ENCODE assay signal across 2 cellular contexts in the genomic region with DNA sequence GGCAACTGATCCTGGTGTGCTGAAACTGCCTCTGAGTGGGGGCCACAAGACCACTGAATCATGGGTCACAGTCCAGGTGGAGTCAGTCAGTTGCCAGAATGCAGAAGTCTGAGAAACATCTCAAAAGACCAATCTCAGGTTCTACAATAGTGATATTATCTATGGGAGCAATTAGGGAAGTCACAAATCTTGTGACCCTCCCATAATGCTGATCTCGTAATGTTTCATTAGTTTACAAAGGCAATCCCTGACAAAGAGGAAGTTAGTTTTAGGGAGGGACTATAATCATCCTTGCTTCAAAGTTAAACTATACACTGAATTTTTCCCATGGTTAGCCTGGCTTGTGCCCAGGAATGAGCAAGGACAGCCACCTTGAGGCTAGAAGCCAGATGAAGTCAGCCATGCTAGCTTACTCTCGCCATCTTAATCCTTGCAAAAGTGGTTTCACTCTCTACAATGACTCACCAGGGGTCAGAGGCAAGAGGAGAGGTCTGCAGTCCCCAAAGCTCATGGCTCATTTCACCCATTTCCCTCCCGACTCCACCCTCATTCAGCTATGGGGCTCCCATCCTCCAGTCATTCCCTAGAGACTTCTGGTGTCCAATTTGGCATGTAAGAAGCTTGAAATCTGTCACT.
TF ChIP-seq lines count a peak whose summit lies in the region.

No MANE protein-coding gene starts in this region.

TF ChIP-seq in liver, 16 proteins besides CTCF, POLR2A, EP300 and RAD21:
- TF ChIP-seq HNF4G (IDR thresholded peaks at IDR 0.05) = no peak
- no peak for TF ChIP-seq YY1 (IDR thresholded peaks at IDR 0.05)
- no peak for TF ChIP-seq RXRA (IDR thresholded peaks at IDR 0.05)
- TF ChIP-seq, protein P1, sequence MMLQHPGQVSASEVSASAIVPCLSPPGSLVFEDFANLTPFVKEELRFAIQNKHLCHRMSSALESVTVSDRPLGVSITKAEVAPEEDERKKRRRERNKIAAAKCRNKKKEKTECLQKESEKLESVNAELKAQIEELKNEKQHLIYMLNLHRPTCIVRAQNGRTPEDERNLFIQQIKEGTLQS (IDR thresholded peaks at IDR 0.05) = no peak
- no peak for TF ChIP-seq NR2F2 (IDR thresholded peaks at IDR 0.05)
- no peak for TF ChIP-seq GABPA (IDR thresholded peaks at IDR 0.05 in 1 of 2, conservative IDR thresholded peaks at IDR 0.05 in 1 of 2)
- TF ChIP-seq, protein P2, sequence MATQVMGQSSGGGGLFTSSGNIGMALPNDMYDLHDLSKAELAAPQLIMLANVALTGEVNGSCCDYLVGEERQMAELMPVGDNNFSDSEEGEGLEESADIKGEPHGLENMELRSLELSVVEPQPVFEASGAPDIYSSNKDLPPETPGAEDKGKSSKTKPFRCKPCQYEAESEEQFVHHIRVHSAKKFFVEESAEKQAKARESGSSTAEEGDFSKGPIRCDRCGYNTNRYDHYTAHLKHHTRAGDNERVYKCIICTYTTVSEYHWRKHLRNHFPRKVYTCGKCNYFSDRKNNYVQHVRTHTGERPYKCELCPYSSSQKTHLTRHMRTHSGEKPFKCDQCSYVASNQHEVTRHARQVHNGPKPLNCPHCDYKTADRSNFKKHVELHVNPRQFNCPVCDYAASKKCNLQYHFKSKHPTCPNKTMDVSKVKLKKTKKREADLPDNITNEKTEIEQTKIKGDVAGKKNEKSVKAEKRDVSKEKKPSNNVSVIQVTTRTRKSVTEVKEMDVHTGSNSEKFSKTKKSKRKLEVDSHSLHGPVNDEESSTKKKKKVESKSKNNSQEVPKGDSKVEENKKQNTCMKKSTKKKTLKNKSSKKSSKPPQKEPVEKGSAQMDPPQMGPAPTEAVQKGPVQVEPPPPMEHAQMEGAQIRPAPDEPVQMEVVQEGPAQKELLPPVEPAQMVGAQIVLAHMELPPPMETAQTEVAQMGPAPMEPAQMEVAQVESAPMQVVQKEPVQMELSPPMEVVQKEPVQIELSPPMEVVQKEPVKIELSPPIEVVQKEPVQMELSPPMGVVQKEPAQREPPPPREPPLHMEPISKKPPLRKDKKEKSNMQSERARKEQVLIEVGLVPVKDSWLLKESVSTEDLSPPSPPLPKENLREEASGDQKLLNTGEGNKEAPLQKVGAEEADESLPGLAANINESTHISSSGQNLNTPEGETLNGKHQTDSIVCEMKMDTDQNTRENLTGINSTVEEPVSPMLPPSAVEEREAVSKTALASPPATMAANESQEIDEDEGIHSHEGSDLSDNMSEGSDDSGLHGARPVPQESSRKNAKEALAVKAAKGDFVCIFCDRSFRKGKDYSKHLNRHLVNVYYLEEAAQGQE (IDR thresholded peaks at IDR 0.05) = no peak
- no peak for TF ChIP-seq JUND (IDR thresholded peaks at IDR 0.05)
- TF ChIP-seq SP1 (IDR thresholded peaks at IDR 0.05) = no peak
- TF ChIP-seq FOXA2 (IDR thresholded peaks at IDR 0.05) = no peak
- TF ChIP-seq, protein P3, sequence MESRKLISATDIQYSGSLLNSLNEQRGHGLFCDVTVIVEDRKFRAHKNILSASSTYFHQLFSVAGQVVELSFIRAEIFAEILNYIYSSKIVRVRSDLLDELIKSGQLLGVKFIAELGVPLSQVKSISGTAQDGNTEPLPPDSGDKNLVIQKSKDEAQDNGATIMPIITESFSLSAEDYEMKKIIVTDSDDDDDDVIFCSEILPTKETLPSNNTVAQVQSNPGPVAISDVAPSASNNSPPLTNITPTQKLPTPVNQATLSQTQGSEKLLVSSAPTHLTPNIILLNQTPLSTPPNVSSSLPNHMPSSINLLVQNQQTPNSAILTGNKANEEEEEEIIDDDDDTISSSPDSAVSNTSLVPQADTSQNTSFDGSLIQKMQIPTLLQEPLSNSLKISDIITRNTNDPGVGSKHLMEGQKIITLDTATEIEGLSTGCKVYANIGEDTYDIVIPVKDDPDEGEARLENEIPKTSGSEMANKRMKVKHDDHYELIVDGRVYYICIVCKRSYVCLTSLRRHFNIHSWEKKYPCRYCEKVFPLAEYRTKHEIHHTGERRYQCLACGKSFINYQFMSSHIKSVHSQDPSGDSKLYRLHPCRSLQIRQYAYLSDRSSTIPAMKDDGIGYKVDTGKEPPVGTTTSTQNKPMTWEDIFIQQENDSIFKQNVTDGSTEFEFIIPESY (IDR thresholded peaks at IDR 0.05) = no peak

TF ChIP-seq in HepG2, 621 proteins besides CTCF, POLR2A, EP300 and RAD21:
- TF ChIP-seq GATA4 (IDR thresholded peaks at IDR 0.05; ENCODE audit: borderline replicate concordance, low read depth) (no peak), ZNF235 (CRISPR knock-in tag; IDR thresholded peaks at IDR 0.05; ENCODE audit: borderline replicate concordance) (no peak), TEAD3 (CRISPR knock-in tag; optimal IDR thresholded peaks at IDR 0.05; ENCODE audit: borderline replicate concordance) (no peak), ZNF652 (CRISPR knock-in tag; IDR thresholded peaks at IDR 0.05; ENCODE audit: borderline replicate concordance, low read depth) (no peak), REPIN1 (CRISPR knock-in tag; IDR thresholded peaks at IDR 0.05; ENCODE audit: borderline replicate concordance, low read depth) (no peak), NONO (IDR thresholded peaks at IDR 0.05) (no peak), NONO (CRISPR knock-in tag; conservative IDR thresholded peaks at IDR 0.05) (no peak), PPARG (CRISPR knock-in tag; conservative IDR thresholded peaks at IDR 0.05) (no peak), SETDB1 (CRISPR knock-in tag; IDR thresholded peaks at IDR 0.05; ENCODE audit: borderline replicate concordance) (no peak), ZC3H4 (CRISPR knock-in tag; IDR thresholded peaks at IDR 0.05; ENCODE audit: borderline replicate concordance) (no peak), YY1 (IDR thresholded peaks at IDR 0.05; ENCODE audit: insufficient read depth, insufficient replicate concordance, low read depth, low read length) (no peak), RFX5 (IDR thresholded peaks at IDR 0.05; ENCODE audit: low read depth, low read length) (no peak), REXO4 (CRISPR knock-in tag; IDR thresholded peaks at IDR 0.05; ENCODE audit: borderline replicate concordance) (no peak), ZNF674 (CRISPR knock-in tag; IDR thresholded peaks at IDR 0.05; ENCODE audit: low read depth) (no peak)
- TF ChIP-seq, protein P4, sequence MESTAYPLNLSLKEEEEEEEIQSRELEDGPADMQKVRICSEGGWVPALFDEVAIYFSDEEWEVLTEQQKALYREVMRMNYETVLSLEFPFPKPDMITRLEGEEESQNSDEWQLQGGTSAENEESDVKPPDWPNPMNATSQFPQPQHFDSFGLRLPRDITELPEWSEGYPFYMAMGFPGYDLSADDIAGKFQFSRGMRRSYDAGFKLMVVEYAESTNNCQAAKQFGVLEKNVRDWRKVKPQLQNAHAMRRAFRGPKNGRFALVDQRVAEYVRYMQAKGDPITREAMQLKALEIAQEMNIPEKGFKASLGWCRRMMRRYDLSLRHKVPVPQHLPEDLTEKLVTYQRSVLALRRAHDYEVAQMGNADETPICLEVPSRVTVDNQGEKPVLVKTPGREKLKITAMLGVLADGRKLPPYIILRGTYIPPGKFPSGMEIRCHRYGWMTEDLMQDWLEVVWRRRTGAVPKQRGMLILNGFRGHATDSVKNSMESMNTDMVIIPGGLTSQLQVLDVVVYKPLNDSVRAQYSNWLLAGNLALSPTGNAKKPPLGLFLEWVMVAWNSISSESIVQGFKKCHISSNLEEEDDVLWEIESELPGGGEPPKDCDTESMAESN (CRISPR knock-in tag; conservative IDR thresholded peaks at IDR 0.05) = no peak
- TF ChIP-seq, protein P5, sequence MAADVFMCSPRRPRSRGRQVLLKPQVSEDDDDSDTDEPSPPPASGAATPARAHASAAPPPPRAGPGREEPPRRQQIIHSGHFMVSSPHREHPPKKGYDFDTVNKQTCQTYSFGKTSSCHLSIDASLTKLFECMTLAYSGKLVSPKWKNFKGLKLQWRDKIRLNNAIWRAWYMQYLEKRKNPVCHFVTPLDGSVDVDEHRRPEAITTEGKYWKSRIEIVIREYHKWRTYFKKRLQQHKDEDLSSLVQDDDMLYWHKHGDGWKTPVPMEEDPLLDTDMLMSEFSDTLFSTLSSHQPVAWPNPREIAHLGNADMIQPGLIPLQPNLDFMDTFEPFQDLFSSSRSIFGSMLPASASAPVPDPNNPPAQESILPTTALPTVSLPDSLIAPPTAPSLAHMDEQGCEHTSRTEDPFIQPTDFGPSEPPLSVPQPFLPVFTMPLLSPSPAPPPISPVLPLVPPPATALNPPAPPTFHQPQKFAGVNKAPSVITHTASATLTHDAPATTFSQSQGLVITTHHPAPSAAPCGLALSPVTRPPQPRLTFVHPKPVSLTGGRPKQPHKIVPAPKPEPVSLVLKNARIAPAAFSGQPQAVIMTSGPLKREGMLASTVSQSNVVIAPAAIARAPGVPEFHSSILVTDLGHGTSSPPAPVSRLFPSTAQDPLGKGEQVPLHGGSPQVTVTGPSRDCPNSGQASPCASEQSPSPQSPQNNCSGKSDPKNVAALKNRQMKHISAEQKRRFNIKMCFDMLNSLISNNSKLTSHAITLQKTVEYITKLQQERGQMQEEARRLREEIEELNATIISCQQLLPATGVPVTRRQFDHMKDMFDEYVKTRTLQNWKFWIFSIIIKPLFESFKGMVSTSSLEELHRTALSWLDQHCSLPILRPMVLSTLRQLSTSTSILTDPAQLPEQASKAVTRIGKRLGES (CRISPR knock-in tag; IDR thresholded peaks at IDR 0.05; ENCODE audit: borderline replicate concordance) = no peak
- TF ChIP-seq, protein P6, sequence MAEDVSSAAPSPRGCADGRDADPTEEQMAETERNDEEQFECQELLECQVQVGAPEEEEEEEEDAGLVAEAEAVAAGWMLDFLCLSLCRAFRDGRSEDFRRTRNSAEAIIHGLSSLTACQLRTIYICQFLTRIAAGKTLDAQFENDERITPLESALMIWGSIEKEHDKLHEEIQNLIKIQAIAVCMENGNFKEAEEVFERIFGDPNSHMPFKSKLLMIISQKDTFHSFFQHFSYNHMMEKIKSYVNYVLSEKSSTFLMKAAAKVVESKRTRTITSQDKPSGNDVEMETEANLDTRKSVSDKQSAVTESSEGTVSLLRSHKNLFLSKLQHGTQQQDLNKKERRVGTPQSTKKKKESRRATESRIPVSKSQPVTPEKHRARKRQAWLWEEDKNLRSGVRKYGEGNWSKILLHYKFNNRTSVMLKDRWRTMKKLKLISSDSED (CRISPR knock-in tag; IDR thresholded peaks at IDR 0.05) = no peak
- TF ChIP-seq, protein P7, sequence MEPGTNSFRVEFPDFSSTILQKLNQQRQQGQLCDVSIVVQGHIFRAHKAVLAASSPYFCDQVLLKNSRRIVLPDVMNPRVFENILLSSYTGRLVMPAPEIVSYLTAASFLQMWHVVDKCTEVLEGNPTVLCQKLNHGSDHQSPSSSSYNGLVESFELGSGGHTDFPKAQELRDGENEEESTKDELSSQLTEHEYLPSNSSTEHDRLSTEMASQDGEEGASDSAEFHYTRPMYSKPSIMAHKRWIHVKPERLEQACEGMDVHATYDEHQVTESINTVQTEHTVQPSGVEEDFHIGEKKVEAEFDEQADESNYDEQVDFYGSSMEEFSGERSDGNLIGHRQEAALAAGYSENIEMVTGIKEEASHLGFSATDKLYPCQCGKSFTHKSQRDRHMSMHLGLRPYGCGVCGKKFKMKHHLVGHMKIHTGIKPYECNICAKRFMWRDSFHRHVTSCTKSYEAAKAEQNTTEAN (CRISPR knock-in tag; conservative IDR thresholded peaks at IDR 0.05) = no peak
- TF ChIP-seq, protein P8, sequence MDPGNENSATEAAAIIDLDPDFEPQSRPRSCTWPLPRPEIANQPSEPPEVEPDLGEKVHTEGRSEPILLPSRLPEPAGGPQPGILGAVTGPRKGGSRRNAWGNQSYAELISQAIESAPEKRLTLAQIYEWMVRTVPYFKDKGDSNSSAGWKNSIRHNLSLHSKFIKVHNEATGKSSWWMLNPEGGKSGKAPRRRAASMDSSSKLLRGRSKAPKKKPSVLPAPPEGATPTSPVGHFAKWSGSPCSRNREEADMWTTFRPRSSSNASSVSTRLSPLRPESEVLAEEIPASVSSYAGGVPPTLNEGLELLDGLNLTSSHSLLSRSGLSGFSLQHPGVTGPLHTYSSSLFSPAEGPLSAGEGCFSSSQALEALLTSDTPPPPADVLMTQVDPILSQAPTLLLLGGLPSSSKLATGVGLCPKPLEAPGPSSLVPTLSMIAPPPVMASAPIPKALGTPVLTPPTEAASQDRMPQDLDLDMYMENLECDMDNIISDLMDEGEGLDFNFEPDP (CRISPR knock-in tag; conservative IDR thresholded peaks at IDR 0.05) = no peak
